In genomic region chr15:39301589-39301999, GRCh38 we compare ENCODE assay signal across 11 cellular contexts.
DNase-seq lines count a peak whose midpoint lies in the region; FAIRE-seq and TF ChIP-seq lines count a peak whose summit lies in the region.
"Had no signal": no experiment of that assay in that cellular context is flagged by ENCODE, and none has a peak within 500 bp of the region (broad histone marks: within the 10 kb centered on the region; RNA-seq: fewer than 3 reads in every experiment).

No MANE protein-coding gene starts in this region.

- no peaks in the 10 kb centered on the region for H4K20me1 ChIP-seq in endothelial cell of umbilical vein (replicated peaks; ENCODE audit: control insufficient read depth, extremely low read depth, insufficient read depth, low read length)
- H4K20me1 ChIP-seq in osteoblast (ENCODE audit: insufficient read depth, low read length) = no peaks in the 10 kb centered on the region
- H4K20me1 ChIP-seq: BLaER1 treated with 17β-estradiol and CSF1 and Interleukin-3, amounts not matched to agents 10 nM and 100 nM had no signal

- H3K27ac ChIP-seq in endothelial cell of umbilical vein (ENCODE audit: insufficient read depth, low read depth, low read length) (peak overlapping the region; percentile 92), osteoblast (ENCODE audit: low read depth, low read length) (peak overlapping the region; percentile 88), sigmoid colon (peak overlapping the region in 1 of 4 donors; percentile 54)
- H3K27ac ChIP-seq: BLaER1 treated with 17β-estradiol and CSF1 and Interleukin-3, amounts not matched to agents 10 nM and 100 nM had no signal

- TF ChIP-seq EP300 in sigmoid colon (IDR thresholded peaks at IDR 0.05) = no peak

- H3K4me3 ChIP-seq in AG10803 (ENCODE audit: low read length) (no peak overlapping the region), endothelial cell of umbilical vein (replicated peaks in 1 of 3; ENCODE audit: insufficient read depth in 1 of 3, low read depth in 1 of 3, low read length in 3 of 3) (no peak overlapping the region), osteoblast (ENCODE audit: insufficient read depth, low read length) (no peak overlapping the region), sigmoid colon (no peak overlapping the region)
- H3K4me3 ChIP-seq: BLaER1 treated with 17β-estradiol and CSF1 and Interleukin-3, amounts not matched to agents 10 nM and 100 nM had no signal

- H3K4me1 ChIP-seq in endothelial cell of umbilical vein (ENCODE audit: control insufficient read depth, extremely low read depth, insufficient read depth, low read length) (peaks cover 31% of the 10 kb centered on the region), osteoblast (ENCODE audit: insufficient read depth, low read length) (peaks cover 55% of the 10 kb centered on the region), sigmoid colon (peaks cover 0 to 14% (median 6%) of the 10 kb centered on the region in 4 donors)

- no peaks in the 10 kb centered on the region for H3K9me3 ChIP-seq in endothelial cell of umbilical vein (replicated peaks; ENCODE audit: control insufficient read depth, insufficient read depth, low read length)
- H3K9me3 ChIP-seq in osteoblast (ENCODE audit: low read depth, low read length) = no peaks in the 10 kb centered on the region
- H3K9me3 ChIP-seq in sigmoid colon = no peaks in the 10 kb centered on the region
- H3K9me3 ChIP-seq: BLaER1 treated with 17β-estradiol and CSF1 and Interleukin-3, amounts not matched to agents 10 nM and 100 nM had no signal

- TF ChIP-seq POLR2A in endothelial cell of umbilical vein (IDR thresholded peaks at IDR 0.05; ENCODE audit: low read depth, low read length) (no peak), sigmoid colon (IDR thresholded peaks at IDR 0.05) (no peak)

- H3K79me2 ChIP-seq in endothelial cell of umbilical vein (ENCODE audit: control insufficient read depth, insufficient read depth, low read length) (no peaks in the 10 kb centered on the region), osteoblast (ENCODE audit: insufficient read depth, low read length) (no peaks in the 10 kb centered on the region)

- no TSS peak for BruUV-seq in endothelial cell of umbilical vein (replicated peaks; lab: Mats Ljungman, UMichigan)

- H3K27me3 ChIP-seq in endothelial cell of umbilical vein (ENCODE audit: control insufficient read depth in 2 of 2, insufficient read depth in 2 of 2, low read length in 2 of 2) (no peaks in the 10 kb centered on the region), osteoblast (ENCODE audit: insufficient read depth, low read length) (no peaks in the 10 kb centered on the region), sigmoid colon (no peaks in the 10 kb centered on the region)
- H3K27me3 ChIP-seq: BLaER1 treated with 17β-estradiol and CSF1 and Interleukin-3, amounts not matched to agents 10 nM and 100 nM had no signal

- 85 to 88% methylated on average over 2 of the region's 2 CpGs for WGBS in sigmoid colon, 2 donors

- peak; percentile 94 for DNase-seq in AG10803 (ENCODE audit: low read depth)
- DNase-seq in NOMO-1 treated with dmso at 0.1 percent for 144 hours (lab: John Stamatoyannopoulos, UW; ENCODE audit: unreplicated experiment) = peak; percentile 12
- DNase-seq in endothelial cell of umbilical vein (ENCODE audit: low read depth, low spot score) = peak; percentile 37
- no peak for DNase-seq in osteoblast (ENCODE audit: insufficient read length, low spot score, missing footprints)
- DNase-seq in NCI-H1694 treated with DMSO at 0.1 percent for 48 hours (lab: John Stamatoyannopoulos, UW) = no peak
- no peak for DNase-seq in RCC 7860 (ENCODE audit: low spot score)
- no peak for DNase-seq in sigmoid colon
- DNase-seq in GOT3 (lab: John Stamatoyannopoulos, UW) = no peak
- DNase-seq: activated T-cell treated with anti-CD3 and anti-CD28 coated beads, Interleukin-2, amount 50 U/mL, for 48 hours had no signal

- H3K9ac ChIP-seq in endothelial cell of umbilical vein (replicated peaks; ENCODE audit: extremely low read depth, insufficient read depth, low read length) = peak overlapping the region; percentile 69
- H3K9ac ChIP-seq: BLaER1 treated with 17β-estradiol and CSF1 and Interleukin-3, amounts not matched to agents 10 nM and 100 nM had no signal

- POLR2A ChIA-PET in endothelial cell of umbilical vein (lab: Charles Lee) = no interaction called here

- CTCF ChIA-PET in endothelial cell of umbilical vein (lab: Charles Lee) = interaction anchor here (1.0 to 1.6 kb wide), 3 partner anchors 9 to 26 kb away, joined by 3 to 4 read pairs (median 3); no protein-coding TSS in a partner anchor

- intact Hi-C loops in endothelial cell of umbilical vein (cut with micrococcal nuclease) (loop anchor here (1.0 to 5.0 kb wide), 3 partner anchors 34 to 129 kb away; no protein-coding TSS in a partner anchor), sigmoid colon (cut with DNase I) (no loop called here)

- H3K9me1 ChIP-seq in endothelial cell of umbilical vein (replicated peaks; ENCODE audit: control insufficient read depth, extremely low read depth, insufficient read depth, low read length) = no peaks in the 10 kb centered on the region

- no peak overlapping the region for H2AFZ ChIP-seq in endothelial cell of umbilical vein (ENCODE audit: low read depth, low read length)
- no peak overlapping the region for H2AFZ ChIP-seq in osteoblast (ENCODE audit: low read length)

- H3K4me2 ChIP-seq in endothelial cell of umbilical vein (ENCODE audit: insufficient read depth, low read length) (no peak overlapping the region), osteoblast (ENCODE audit: insufficient read depth, low read length) (peak overlapping the region; percentile 49)

- FAIRE-seq in endothelial cell of umbilical vein (lab: Jason Lieb, UNC) (no peak), RCC 7860 (lab: Jason Lieb, UNC) (no peak)
- FAIRE-seq: G401.6 had no signal

- TF ChIP-seq CTCF in AG10803 (conservative IDR thresholded peaks at IDR 0.05; ENCODE audit: low read length) (no peak), endothelial cell of umbilical vein (IDR thresholded peaks at IDR 0.05; ENCODE audit: extremely low read depth in 1 of 2, insufficient read depth in 1 of 2, low read depth in 1 of 2, low read length in 2 of 2) (no peak), osteoblast (IDR thresholded peaks at IDR 0.05; ENCODE audit: extremely low read depth, low read depth, low read length) (no peak), sigmoid colon (IDR thresholded peaks at IDR 0.05) (no peak)

- dilution Hi-C loops in endothelial cell of umbilical vein (cut with MboI; ENCODE audit: extremely low pct_ligation_motif_present, low sequenced_read_pairs) = no loop called here

- H3K36me3 ChIP-seq in endothelial cell of umbilical vein (ENCODE audit: control insufficient read depth in 2 of 2, extremely low read depth in 1 of 2, insufficient read depth in 2 of 2, low read length in 2 of 2) (no peaks in the 10 kb centered on the region), osteoblast (ENCODE audit: insufficient read depth, low read length) (no peaks in the 10 kb centered on the region), sigmoid colon (no peaks in the 10 kb centered on the region)
- H3K36me3 ChIP-seq: BLaER1 treated with 17β-estradiol and CSF1 and Interleukin-3, amounts not matched to agents 10 nM and 100 nM had no signal

TF ChIP-seq in endothelial cell of umbilical vein, 7 proteins besides CTCF, POLR2A, EP300 and RAD21:
- TF ChIP-seq MYC (IDR thresholded peaks at IDR 0.05; ENCODE audit: low read depth, low read length) (no peak), FOS (IDR thresholded peaks at IDR 0.05; ENCODE audit: borderline replicate concordance, insufficient read depth, low read length) (no peak), GATA2 (IDR thresholded peaks at IDR 0.05; ENCODE audit: insufficient read depth, insufficient read length, low read depth, low read length) (no peak), JUN (IDR thresholded peaks at IDR 0.05; ENCODE audit: borderline replicate concordance, insufficient read depth, insufficient read length, low read depth) (no peak), MAX (IDR thresholded peaks at IDR 0.05; ENCODE audit: insufficient read depth, insufficient read length) (no peak), EZH2 (IDR thresholded peaks at IDR 0.05; ENCODE audit: borderline replicate concordance, low read depth, low read length, severe bottlenecking) (no peak), POLR2AphosphoS5 (IDR thresholded peaks at IDR 0.05; ENCODE audit: insufficient read depth, low read depth, low read length) (no peak)

Comparison
In these comparisons a context has a peak if more than half of its experiments do, and no peak if none do; other contexts are left out.
1. DNase-seq: peak in AG10803 (single experiment), NOMO-1 treated with dmso at 0.1 percent for 144 hours (single experiment) and endothelial cell of umbilical vein (single experiment); none in osteoblast (single experiment), NCI-H1694 treated with DMSO at 0.1 percent for 48 hours (single experiment), RCC 7860 (single experiment), sigmoid colon (single experiment) and GOT3 (single experiment).